ENCODE assay signal across 21 cellular contexts in the genomic region with DNA sequence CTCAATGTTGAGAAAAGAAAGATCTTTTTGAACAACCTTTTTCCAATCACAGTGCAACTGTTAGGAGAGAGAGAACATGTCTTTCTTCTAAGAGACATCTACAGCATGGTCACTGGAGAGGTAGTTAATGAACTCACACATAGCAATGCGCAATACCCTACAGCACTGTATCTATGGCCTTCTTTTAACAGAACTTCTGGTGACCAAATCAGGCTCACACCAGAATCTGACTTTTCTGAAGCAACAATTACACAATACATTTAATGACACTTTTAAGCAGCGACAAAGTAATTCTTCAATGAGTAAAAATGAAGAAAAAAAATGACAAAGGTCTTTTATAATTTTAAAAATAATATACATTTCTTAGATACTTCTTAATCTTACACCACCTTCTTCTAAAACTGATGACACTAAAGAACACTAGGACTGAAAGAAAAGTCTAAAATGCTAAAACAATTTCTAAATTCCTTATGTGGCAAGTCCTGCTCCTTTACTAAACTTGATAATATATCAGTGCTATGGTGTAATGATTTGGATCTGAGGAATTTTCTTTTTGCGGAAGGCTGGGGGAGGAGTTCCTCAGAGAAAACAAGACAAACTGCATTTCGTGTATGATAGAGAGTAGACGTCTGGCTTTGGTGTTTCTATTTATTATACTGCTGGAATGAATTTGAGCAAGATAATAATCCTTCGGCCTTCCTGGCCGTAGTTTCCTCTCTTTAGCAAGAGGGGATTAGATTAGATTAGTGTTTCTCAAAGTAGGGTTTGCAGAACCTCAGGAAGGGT.
A peak's percentile ranks its signal among the peaks of the same experiment; 100 is the strongest.
DNase-seq lines count a peak whose midpoint lies in the region; ATAC-seq, FAIRE-seq and TF ChIP-seq lines count a peak whose summit lies in the region.
"Had no signal": no experiment of that assay in that cellular context is flagged by ENCODE, and none has a peak within 500 bp of the region (broad histone marks: within the 10 kb centered on the region; RNA-seq: fewer than 3 reads in every experiment).

No MANE protein-coding gene starts in this region.

- intact Hi-C loops in uterus (cut with DNase I; ENCODE audit: low total_unique reads): no loop called here

- H3K4me3 ChIP-seq in astrocyte (ENCODE audit: insufficient read depth, low read depth, low read length) (no peak overlapping the region), hepatocyte (no peak overlapping the region), uterus (no peak overlapping the region)
- H3K4me3 ChIP-seq: colonic mucosa, HAP-1, neural progenitor cell, SJSA1, testis had no signal

- ATAC-seq in GM18511 (IDR thresholded peaks at IDR 0.05; ENCODE audit: unreplicated experiment): no peak
- no peak for ATAC-seq in GM21529 (IDR thresholded peaks at IDR 0.05; ENCODE audit: unreplicated experiment)

- H3K79me2 ChIP-seq in astrocyte (ENCODE audit: insufficient read depth, low read length): no peaks in the 10 kb centered on the region
- no peaks in the 10 kb centered on the region for H3K79me2 ChIP-seq in hepatocyte

- WGBS in hepatocyte (ENCODE audit: low lambda C conversion rate, missing lambda C conversion rate): 67% methylated on average over 7 of the region's 7 CpGs

- no peak overlapping the region for H3K27ac Mint-ChIP-seq in astrocyte (ENCODE audit: unreplicated experiment)
- H3K27ac Mint-ChIP-seq: activated CD4-positive, alpha-beta memory T cell treated with anti-CD3 and anti-CD28 coated beads, Interleukin-2, amount 10 ng/mL, durations not matched to agents 7 days and 5 days; activated naive CD4-positive, alpha-beta T cell treated with anti-CD3 and anti-CD28 coated beads, Interleukin-2, amount 10 ng/mL, durations not matched to agents 7 days and 5 days; activated T-cell treated with anti-CD3 and anti-CD28 coated beads, Interleukin-2, amount 50 U/mL, for 24 hours; neural progenitor cell had no signal

- H3K4me1 ChIP-seq in astrocyte (ENCODE audit: insufficient read depth, low read length) (no peaks in the 10 kb centered on the region), hepatocyte (ENCODE audit: insufficient read depth) (peaks cover 4% of the 10 kb centered on the region), uterus (peaks cover 0 to 5% of the 10 kb centered on the region in 2 donors)
- H3K4me1 ChIP-seq: colonic mucosa, HAP-1, neural progenitor cell had no signal

- no peaks in the 10 kb centered on the region for H3K4me1 Mint-ChIP-seq in astrocyte (ENCODE audit: low read depth, unreplicated experiment)
- H3K4me1 Mint-ChIP-seq: activated CD4-positive, alpha-beta memory T cell treated with anti-CD3 and anti-CD28 coated beads, Interleukin-2, amount 10 ng/mL, durations not matched to agents 7 days and 5 days; activated naive CD4-positive, alpha-beta T cell treated with anti-CD3 and anti-CD28 coated beads, Interleukin-2, amount 10 ng/mL, durations not matched to agents 7 days and 5 days; neural progenitor cell had no signal

- H3K9me2 ChIP-seq in hepatocyte (replicated peaks; ENCODE audit: insufficient read depth): peaks cover 5% of the 10 kb centered on the region

- no peaks in the 10 kb centered on the region for H3K27me3 ChIP-seq in astrocyte (ENCODE audit: insufficient read depth, low read length)
- H3K27me3 ChIP-seq in hepatocyte: no peaks in the 10 kb centered on the region
- H3K27me3 ChIP-seq in uterus: no peaks in the 10 kb centered on the region
- H3K27me3 ChIP-seq: colonic mucosa, neural progenitor cell, SJSA1, testis had no signal

- TF ChIP-seq CTCF in astrocyte (IDR thresholded peaks at IDR 0.05; ENCODE audit: insufficient read depth, low read depth, low read length) (no peak), hepatocyte (IDR thresholded peaks at IDR 0.05; ENCODE audit: poor library complexity) (no peak), uterus (IDR thresholded peaks at IDR 0.05) (no peak)

- H3K9me3 Mint-ChIP-seq in astrocyte (ENCODE audit: unreplicated experiment): no peaks in the 10 kb centered on the region
- H3K9me3 Mint-ChIP-seq: activated CD4-positive, alpha-beta memory T cell treated with anti-CD3 and anti-CD28 coated beads, Interleukin-2, amount 10 ng/mL, durations not matched to agents 7 days and 5 days; activated naive CD4-positive, alpha-beta T cell treated with anti-CD3 and anti-CD28 coated beads, Interleukin-2, amount 10 ng/mL, durations not matched to agents 7 days and 5 days; activated T-cell treated with anti-CD3 and anti-CD28 coated beads, Interleukin-2, amount 50 U/mL, for 24 hours; neural progenitor cell had no signal

- H3K4me3 Mint-ChIP-seq in astrocyte (ENCODE audit: unreplicated experiment): no peak overlapping the region
- H3K4me3 Mint-ChIP-seq: activated CD4-positive, alpha-beta memory T cell treated with anti-CD3 and anti-CD28 coated beads, Interleukin-2, amount 10 ng/mL, durations not matched to agents 7 days and 5 days; activated naive CD4-positive, alpha-beta T cell treated with anti-CD3 and anti-CD28 coated beads, Interleukin-2, amount 10 ng/mL, durations not matched to agents 7 days and 5 days; activated T-cell treated with anti-CD3 and anti-CD28 coated beads, Interleukin-2, amount 50 U/mL, for 24 hours; neural progenitor cell had no signal

- no peak overlapping the region for H3K9ac ChIP-seq in astrocyte (ENCODE audit: low read length)
- H3K9ac ChIP-seq: neural progenitor cell had no signal

- H3K36me3 ChIP-seq in astrocyte (ENCODE audit: insufficient read depth, low read length) (no peaks in the 10 kb centered on the region), hepatocyte (replicated peaks; ENCODE audit: insufficient read depth, low read depth) (no peaks in the 10 kb centered on the region), uterus (no peaks in the 10 kb centered on the region)
- H3K36me3 ChIP-seq: colonic mucosa, HAP-1, neural progenitor cell, SJSA1 had no signal

- no peak for TF ChIP-seq POLR2A in uterus (IDR thresholded peaks at IDR 0.05)

- DNase-seq in MV-4-11 (lab: John Stamatoyannopoulos, UW) (peak; percentile 96), astrocyte (ENCODE audit: low read depth) (peak; percentile 38), hepatocyte (ENCODE audit: low spot score) (no peak), uterus (no peak), globus pallidus (ENCODE audit: low spot score) (no peak)
- DNase-seq: activated CD4-positive, alpha-beta memory T cell treated with anti-CD3 and anti-CD28 coated beads, Interleukin-2, amount 10 ng/mL, durations not matched to agents 7 days and 5 days; activated CD4-positive, CD25-positive, alpha-beta regulatory T cell; activated naive CD4-positive, alpha-beta T cell treated with anti-CD3 and anti-CD28 coated beads, Interleukin-2, amount 10 ng/mL, durations not matched to agents 7 days and 5 days; activated T-cell treated with anti-CD3 and anti-CD28 coated beads, Interleukin-2, amount 50 U/mL, for 24 hours; colonic mucosa; Karpas-422; NCI-H524 treated with DMSO at 0.1 percent for 48 hours; testis had no signal

- H2AFZ ChIP-seq in astrocyte (ENCODE audit: low read depth, low read length) (no peak overlapping the region), hepatocyte (no peak overlapping the region)
- H2AFZ ChIP-seq: neural progenitor cell had no signal

- peaks cover 4% of the 10 kb centered on the region for H3K27me3 Mint-ChIP-seq in astrocyte (ENCODE audit: low read depth, unreplicated experiment)
- H3K27me3 Mint-ChIP-seq: activated CD4-positive, alpha-beta memory T cell treated with anti-CD3 and anti-CD28 coated beads, Interleukin-2, amount 10 ng/mL, durations not matched to agents 7 days and 5 days; activated naive CD4-positive, alpha-beta T cell treated with anti-CD3 and anti-CD28 coated beads, Interleukin-2, amount 10 ng/mL, durations not matched to agents 7 days and 5 days; activated T-cell treated with anti-CD3 and anti-CD28 coated beads, Interleukin-2, amount 50 U/mL, for 24 hours had no signal

- H3K9me3 ChIP-seq in astrocyte (ENCODE audit: insufficient read depth, low read depth, low read length) (no peaks in the 10 kb centered on the region), hepatocyte (ENCODE audit: low read depth) (no peaks in the 10 kb centered on the region), uterus (no peaks in the 10 kb centered on the region)
- H3K9me3 ChIP-seq: colonic mucosa, HAP-1, SJSA1, testis had no signal

- FAIRE-seq in astrocyte (lab: Jason Lieb, UNC): no peak
- FAIRE-seq: D721Med, endometrium, HTR-8/SVneo had no signal

- no peak overlapping the region for H3K4me2 ChIP-seq in astrocyte (ENCODE audit: low read length)
- H3K4me2 ChIP-seq in hepatocyte: no peak overlapping the region
- H3K4me2 ChIP-seq: neural progenitor cell had no signal

- H3K36me3 Mint-ChIP-seq in astrocyte (ENCODE audit: low read depth, unreplicated experiment): peaks cover 2% of the 10 kb centered on the region
- H3K36me3 Mint-ChIP-seq: activated naive CD4-positive, alpha-beta T cell treated with anti-CD3 and anti-CD28 coated beads, Interleukin-2, amount 10 ng/mL, durations not matched to agents 7 days and 5 days; neural progenitor cell had no signal

- H3K27ac ChIP-seq in astrocyte (ENCODE audit: low read depth, low read length) (no peak overlapping the region), hepatocyte (peak overlapping the region; percentile 43), uterus (peak overlapping the region; percentile 39 to 72)
- H3K27ac ChIP-seq: colonic mucosa, neural progenitor cell, SJSA1, testis had no signal

- H4K20me1 ChIP-seq in astrocyte (ENCODE audit: insufficient read depth, low read length): no peaks in the 10 kb centered on the region
- no peaks in the 10 kb centered on the region for H4K20me1 ChIP-seq in hepatocyte (ENCODE audit: insufficient read depth, poor library complexity, severe bottlenecking)

Comparison
In these comparisons a context has a peak if more than half of its experiments do, and no peak if none do; other contexts are left out.
1. DNase-seq: peak in MV-4-11 (single experiment) and astrocyte (single experiment); none in hepatocyte (single experiment), uterus (0 of 2) and globus pallidus (single experiment).